8 cellular contexts compared by ENCODE assay signal in the genomic region with DNA sequence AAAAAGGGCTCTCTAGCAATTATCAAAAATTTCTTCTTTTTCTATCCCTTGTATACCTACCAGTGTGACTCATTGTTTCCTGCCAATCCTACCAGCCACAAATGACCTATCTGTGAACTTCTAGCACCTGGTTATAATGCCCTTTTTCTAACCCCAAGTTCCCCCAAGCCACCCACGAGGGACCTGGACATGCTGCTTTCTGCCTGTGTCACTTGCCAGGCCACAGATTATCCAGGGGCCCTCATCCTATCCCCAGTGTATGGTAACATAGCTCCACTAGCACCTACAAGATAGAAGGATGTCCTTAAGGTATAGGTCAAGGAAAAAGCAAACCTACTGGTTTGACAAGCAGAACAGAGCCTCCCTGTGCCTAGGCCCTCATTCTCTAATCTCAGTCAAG. TPM values are rescaled to one million over a fixed set of nuclear protein-coding genes. Genes with fewer than 3 reads are reported as not detected.
A peak's percentile ranks its signal among the peaks of the same experiment; 100 is the strongest.
DNase-seq lines count a peak whose midpoint lies in the region; ATAC-seq and TF ChIP-seq lines count a peak whose summit lies in the region.

No MANE protein-coding gene starts in this region.

- peaks cover 3% of the 10 kb centered on the region for H3K9me3 Mint-ChIP-seq in activated T-cell treated with anti-CD3 and anti-CD28 coated beads, Interleukin-2, amount 50 U/mL, for 4 hours
- no peaks in the 10 kb centered on the region for H3K9me3 Mint-ChIP-seq in natural killer cell treated with Interleukin-12 subunit alpha and Interleukin-12 subunit beta and Interleukin-15 and Interleukin-18, amount 100 ng/mL, for 72 hours

- peak; percentile 48 for ATAC-seq in GM18508 (IDR thresholded peaks at IDR 0.05; ENCODE audit: insufficient read depth, unreplicated experiment)
- ATAC-seq in HG03457 (IDR thresholded peaks at IDR 0.05; ENCODE audit: unreplicated experiment): peak; percentile 57
- ATAC-seq in activated T-cell treated with anti-CD3 and anti-CD28 coated beads, Interleukin-2, amount 50 U/mL, for 4 hours: peak; percentile 51 to 61
- peak in 1 of 2 donors; percentile 11 for ATAC-seq in natural killer cell treated with Interleukin-12 subunit alpha and Interleukin-12 subunit beta and Interleukin-15 and Interleukin-18, amount 100 ng/mL, for 72 hours
- ATAC-seq in upper lobe of right lung: no peak

- no peak overlapping the region for H3K27ac ChIP-seq in upper lobe of right lung

- H3K9me3 ChIP-seq in upper lobe of right lung: no peaks in the 10 kb centered on the region

- no peak overlapping the region for H3K4me3 ChIP-seq in upper lobe of right lung

- no peaks in the 10 kb centered on the region for H3K27me3 ChIP-seq in upper lobe of right lung

- H3K27ac Mint-ChIP-seq in natural killer cell treated with Interleukin-12 subunit alpha and Interleukin-12 subunit beta and Interleukin-15 and Interleukin-18, amount 100 ng/mL, for 72 hours: peak overlapping the region in 1 of 2 donors; percentile 38

- in situ Hi-C loops in KBM-7 (cut with MboI; ENCODE audit: low pct_unique_long_range_greater_than_20kb, low sequenced_read_pairs): no loop called here

- H3K36me3 Mint-ChIP-seq in activated T-cell treated with anti-CD3 and anti-CD28 coated beads, Interleukin-2, amount 50 U/mL, for 4 hours (ENCODE audit: insufficient read depth): peaks cover 29% of the 10 kb centered on the region
- peaks cover 6% of the 10 kb centered on the region for H3K36me3 Mint-ChIP-seq in natural killer cell treated with Interleukin-12 subunit alpha and Interleukin-12 subunit beta and Interleukin-15 and Interleukin-18, amount 100 ng/mL, for 72 hours

- H3K4me3 Mint-ChIP-seq in activated T-cell treated with anti-CD3 and anti-CD28 coated beads, Interleukin-2, amount 50 U/mL, for 4 hours: no peak overlapping the region
- peak overlapping the region; percentile 71 for H3K4me3 Mint-ChIP-seq in natural killer cell treated with Interleukin-12 subunit alpha and Interleukin-12 subunit beta and Interleukin-15 and Interleukin-18, amount 100 ng/mL, for 72 hours

- peaks cover 29% of the 10 kb centered on the region for H3K4me1 ChIP-seq in upper lobe of right lung

- DNase-seq in activated T-cell treated with anti-CD3 and anti-CD28 coated beads, Interleukin-2, amount 50 U/mL, for 4 hours: peak; percentile 37
- DNase-seq in natural killer cell treated with Interleukin-12 subunit alpha and Interleukin-12 subunit beta and Interleukin-15 and Interleukin-18, amount 100 ng/mL, for 72 hours (ENCODE audit: low spot score): no peak
- no peak for DNase-seq in KBM-7
- DNase-seq in NCI-H1436 treated with DMSO at 0.1 percent for 48 hours (lab: John Stamatoyannopoulos, UW): no peak
- DNase-seq in upper lobe of right lung: no peak
- DNase-seq in NCI-H524 treated with DMSO at 0.1 percent for 48 hours (lab: John Stamatoyannopoulos, UW): no peak

- peaks cover 37% of the 10 kb centered on the region for H3K4me1 Mint-ChIP-seq in activated T-cell treated with anti-CD3 and anti-CD28 coated beads, Interleukin-2, amount 50 U/mL, for 4 hours (ENCODE audit: low read depth)
- H3K4me1 Mint-ChIP-seq in natural killer cell treated with Interleukin-12 subunit alpha and Interleukin-12 subunit beta and Interleukin-15 and Interleukin-18, amount 100 ng/mL, for 72 hours (ENCODE audit: low read depth in 2 of 2): peaks cover 16 to 40% of the 10 kb centered on the region in 2 donors

- no peak for TF ChIP-seq CTCF in upper lobe of right lung (IDR thresholded peaks at IDR 0.05)

- H3K36me3 ChIP-seq in upper lobe of right lung: no peaks in the 10 kb centered on the region

- intact Hi-C loops in upper lobe of right lung (cut with DNase I): no loop called here

- H3K27me3 Mint-ChIP-seq in activated T-cell treated with anti-CD3 and anti-CD28 coated beads, Interleukin-2, amount 50 U/mL, for 4 hours (ENCODE audit: low read depth): no peaks in the 10 kb centered on the region
- no peaks in the 10 kb centered on the region for H3K27me3 Mint-ChIP-seq in natural killer cell treated with Interleukin-12 subunit alpha and Interleukin-12 subunit beta and Interleukin-15 and Interleukin-18, amount 100 ng/mL, for 72 hours

RNA-seq across cellular contexts. Expression of a gene that starts 26.8 kb away (rescaled TPM):
- total RNA-seq in activated T-cell treated with anti-CD3 and anti-CD28 coated beads, Interleukin-2, amount 50 U/mL, for 4 hours: 10 to 100 TPM; 46.1 to 54.5 (median 51.6) TPM
- total RNA-seq in natural killer cell treated with Interleukin-12 subunit alpha and Interleukin-12 subunit beta and Interleukin-15 and Interleukin-18, amount 100 ng/mL, for 72 hours: 100 to 1,000 TPM in 1 of 2 donors, 10 to 100 TPM in 1; 97.1 to 114 TPM
- 72.6 TPM for total RNA-seq in upper lobe of right lung
